15 cellular contexts compared by ENCODE assay signal in the genomic region with DNA sequence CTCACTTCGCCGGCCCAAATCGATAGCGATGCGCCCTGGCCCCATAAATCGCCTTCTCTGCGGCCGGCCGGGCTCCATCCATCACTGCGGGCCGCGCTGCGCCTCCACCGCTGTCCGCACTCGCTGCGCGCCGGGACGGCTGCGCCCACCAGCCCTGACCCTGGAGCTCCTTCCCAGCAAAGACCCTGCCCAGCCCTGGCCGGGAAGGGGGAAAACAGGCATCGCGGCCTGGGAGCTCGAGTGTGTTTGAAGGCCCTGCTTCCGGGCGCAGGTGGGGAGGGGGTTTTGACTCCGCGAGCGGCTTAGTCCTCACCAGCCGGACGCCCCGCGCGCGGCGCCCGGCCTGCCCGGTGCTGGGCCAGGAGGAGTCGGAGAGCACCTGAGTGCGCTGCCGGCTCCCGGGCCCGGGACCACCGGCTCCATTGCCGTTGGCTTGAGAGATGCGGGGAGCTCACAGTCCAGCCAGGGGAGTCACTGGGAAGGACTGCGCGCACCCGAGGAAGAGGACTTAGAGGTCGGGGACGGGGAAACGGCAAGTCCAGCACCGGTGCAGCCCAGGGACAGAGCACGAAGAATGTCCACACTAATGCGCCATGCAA. TPM values are rescaled to one million over a fixed set of nuclear protein-coding genes. Genes with fewer than 3 reads are reported as not detected.
DNase-seq lines count a peak whose midpoint lies in the region; ATAC-seq lines count a peak whose summit lies in the region.
"Had no signal": no experiment of that assay in that cellular context is flagged by ENCODE, and none has a peak within 500 bp of the region (broad histone marks: within the 10 kb centered on the region; RNA-seq: fewer than 3 reads in every experiment).

No MANE protein-coding gene starts in this region.

- peaks cover 10% of the 10 kb centered on the region for H3K4me1 Mint-ChIP-seq in activated T-cell treated with anti-CD3 and anti-CD28 coated beads, Interleukin-2, amount 50 U/mL, for 72 hours (ENCODE audit: low read depth)

- peak overlapping the region; percentile 64 to 73 for H3K4me3 Mint-ChIP-seq in activated T-cell treated with anti-CD3 and anti-CD28 coated beads, Interleukin-2, amount 50 U/mL, for 72 hours
- H3K4me3 Mint-ChIP-seq: activated CD4-positive, alpha-beta T cell treated with anti-CD3 and anti-CD28 coated beads for 36 hours; effector memory CD8-positive, alpha-beta T cell; stimulated activated memory B cell treated with anti-CD40 and anti-IgM and Interleukin-4, amounts not matched to agents 10 μg/mL and 1 μg/mL and 100 μg/mL, for 72 hours had no signal

- no peaks in the 10 kb centered on the region for H3K9me3 Mint-ChIP-seq in activated T-cell treated with anti-CD3 and anti-CD28 coated beads, Interleukin-2, amount 50 U/mL, for 72 hours
- H3K9me3 Mint-ChIP-seq: effector memory CD8-positive, alpha-beta T cell; stimulated activated memory B cell treated with anti-CD40 and anti-IgM and Interleukin-4, amounts not matched to agents 10 μg/mL and 1 μg/mL and 100 μg/mL, for 72 hours had no signal

- no peaks in the 10 kb centered on the region for H3K36me3 Mint-ChIP-seq in activated T-cell treated with anti-CD3 and anti-CD28 coated beads, Interleukin-2, amount 50 U/mL, for 72 hours (ENCODE audit: insufficient read depth in 2 of 2)
- H3K36me3 Mint-ChIP-seq: stimulated activated memory B cell treated with anti-CD40 and anti-IgM and Interleukin-4, amounts not matched to agents 10 μg/mL and 1 μg/mL and 100 μg/mL, for 72 hours had no signal

- H3K36me3 ChIP-seq in H7 (replicated peaks; ENCODE audit: control insufficient read depth, insufficient read depth, low read length) (no peaks in the 10 kb centered on the region), iPS DF 6.9 (ENCODE audit: control insufficient read depth, insufficient read depth, low read length) (no peaks in the 10 kb centered on the region)

- H3K27me3 ChIP-seq in H7 (ENCODE audit: control insufficient read depth, insufficient read depth, low read length): peaks cover 89% of the 10 kb centered on the region
- H3K27me3 ChIP-seq in iPS DF 6.9 (ENCODE audit: control insufficient read depth, insufficient read depth, low read length): peaks cover 64% of the 10 kb centered on the region

- peaks cover 49% of the 10 kb centered on the region for H3K27me3 Mint-ChIP-seq in activated T-cell treated with anti-CD3 and anti-CD28 coated beads, Interleukin-2, amount 50 U/mL, for 72 hours (ENCODE audit: low read depth)

- H3K4me1 ChIP-seq in iPS DF 6.9 (ENCODE audit: control insufficient read depth, insufficient read depth, low read length): peaks cover 2% of the 10 kb centered on the region; the same call in 1 of the 2 replicates

- H3K9me3 ChIP-seq in iPS DF 6.9 (ENCODE audit: control insufficient read depth, insufficient read depth, low read length): no peaks in the 10 kb centered on the region

- no peak overlapping the region for H3K27ac Mint-ChIP-seq in activated T-cell treated with anti-CD3 and anti-CD28 coated beads, Interleukin-2, amount 50 U/mL, for 72 hours
- H3K27ac Mint-ChIP-seq: activated CD4-positive, alpha-beta T cell treated with anti-CD3 and anti-CD28 coated beads for 36 hours; effector memory CD8-positive, alpha-beta T cell; stimulated activated memory B cell treated with anti-CD40 and anti-IgM and Interleukin-4, amounts not matched to agents 10 μg/mL and 1 μg/mL and 100 μg/mL, for 72 hours had no signal

- no peak overlapping the region for H3K27ac ChIP-seq in iPS DF 6.9 (ENCODE audit: low read length)

- intact Hi-C loops in posterior vena cava (cut with DNase I): no loop called here

- H3K4me3 ChIP-seq in H7 (ENCODE audit: insufficient read depth, low read depth, low read length) (peak overlapping the region; percentile 32; the same call in 1 of the 2 replicates), iPS DF 6.9 (ENCODE audit: low read length) (peak overlapping the region; percentile 39; the same call in 1 of the 2 replicates)

- ATAC-seq in activated T-cell treated with anti-CD3 and anti-CD28 coated beads, Interleukin-2, amount 50 U/mL, for 72 hours (replicated peaks in 1 of 2): peak in 1 of 2 donors; percentile 20
- ATAC-seq in GM18867 (IDR thresholded peaks at IDR 0.05; ENCODE audit: unreplicated experiment) (no peak), HG02852 (IDR thresholded peaks at IDR 0.05; ENCODE audit: unreplicated experiment) (no peak)
- ATAC-seq: activated CD4-positive, alpha-beta T cell treated with anti-CD3 and anti-CD28 coated beads for 36 hours; effector memory CD8-positive, alpha-beta T cell; stimulated activated memory B cell treated with anti-CD40 and anti-IgM and Interleukin-4, amounts not matched to agents 10 μg/mL and 1 μg/mL and 100 μg/mL, for 72 hours had no signal

- WGBS in iPS DF 6.9 (ENCODE audit: insufficient coverage, insufficient read length): no CpG with 5 or more reads among the region's 56 CpGs

- DNase-seq in H7 (peak; percentile 83), iPS DF 6.9 (ENCODE audit: low read depth, low spot score) (no peak), posterior vena cava (ENCODE audit: low spot score) (peak; percentile 79), NCI-H2107 (lab: John Stamatoyannopoulos, UW) (no peak), DMS53 treated with DMSO at 0.1 percent for 48 hours (lab: John Stamatoyannopoulos, UW; ENCODE audit: unreplicated experiment) (no peak)
- peak in 1 of 2 donors; percentile 12 for DNase-seq in activated T-cell treated with anti-CD3 and anti-CD28 coated beads, Interleukin-2, amount 50 U/mL, for 72 hours
- DNase-seq: activated CD4-positive, alpha-beta T cell treated with anti-CD3 and anti-CD28 coated beads for 36 hours; DMS 273 treated with DMSO at 0.1 percent for 48 hours; effector memory CD8-positive, alpha-beta T cell; hypothalamus; MV-4-11; NCI-H526 had no signal

RNA-seq across cellular contexts. Expression of a gene that starts 1.1 kb away (rescaled TPM):
- not detected in 2 replicates for total RNA-seq in H7 (2014; rRNA removed; shearing (Covaris generic))
- 1 to 10 TPM; 3.0 to 4.3 TPM for total RNA-seq in activated T-cell treated with anti-CD3 and anti-CD28 coated beads, Interleukin-2, amount 50 U/mL, for 72 hours
- total RNA-seq in posterior vena cava: 1 to 10 TPM in 1 of 2 donors, under 1 TPM in 1; 0.19 to 3.6 TPM

Comparison
In these comparisons a context has a peak if more than half of its experiments do, and no peak if none do; other contexts are left out.
1. DNase-seq: peak in H7 (single experiment) and posterior vena cava (single experiment); none in iPS DF 6.9 (single experiment), NCI-H2107 (single experiment) and DMS53 treated with DMSO at 0.1 percent for 48 hours (single experiment).